Comparison of ENCODE assay signal across 8 cellular contexts in the genomic region with DNA sequence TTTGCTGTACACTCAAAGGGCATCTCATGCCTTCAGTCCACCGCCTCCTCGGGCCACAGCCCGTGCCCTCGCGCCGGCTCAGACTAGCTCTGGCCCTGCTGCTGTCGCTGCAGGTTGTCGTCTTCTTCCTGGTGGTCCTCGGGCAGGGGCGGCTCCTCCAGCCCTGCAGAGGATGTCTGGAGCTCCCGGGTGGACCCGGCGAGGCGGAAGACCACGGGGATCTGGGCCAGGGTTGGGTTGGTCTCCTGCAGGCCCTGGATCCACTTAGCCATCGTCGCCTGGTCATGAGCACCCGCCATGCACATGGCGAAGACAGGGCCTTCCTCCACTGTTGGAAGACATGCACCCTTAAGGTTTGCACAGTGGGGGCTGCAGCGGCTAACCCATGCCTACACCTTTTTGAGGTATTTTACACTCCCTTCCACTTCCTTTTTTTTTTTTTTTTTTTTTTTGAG. TPM values are rescaled to one million over a fixed set of nuclear protein-coding genes. Genes with fewer than 3 reads are reported as not detected.
A peak's percentile ranks its signal among the peaks of the same experiment; 100 is the strongest.
DNase-seq lines count a peak whose midpoint lies in the region; ATAC-seq and TF ChIP-seq lines count a peak whose summit lies in the region.

No MANE protein-coding gene starts in this region.

- H3K27me3 Mint-ChIP-seq in activated CD4-positive, alpha-beta T cell treated with anti-CD3 and anti-CD28 coated beads, Interleukin-2, amount 10 ng/mL, durations not matched to agents 24 days and 14 days = no peaks in the 10 kb centered on the region
- H3K27me3 Mint-ChIP-seq in activated CD4-positive, alpha-beta memory T cell treated with anti-CD3 and anti-CD28 coated beads for 36 hours = no peaks in the 10 kb centered on the region

- H3K9me3 Mint-ChIP-seq in activated CD4-positive, alpha-beta T cell treated with anti-CD3 and anti-CD28 coated beads, Interleukin-2, amount 10 ng/mL, durations not matched to agents 24 days and 14 days = no peaks in the 10 kb centered on the region
- H3K9me3 Mint-ChIP-seq in activated CD4-positive, alpha-beta memory T cell treated with anti-CD3 and anti-CD28 coated beads for 36 hours = no peaks in the 10 kb centered on the region

- 25 to 64% (median 29%) methylated on average over 9 to 20 of the region's 20 CpGs for WGBS in spleen, 5 donors

- H3K4me1 Mint-ChIP-seq in activated CD4-positive, alpha-beta T cell treated with anti-CD3 and anti-CD28 coated beads, Interleukin-2, amount 10 ng/mL, durations not matched to agents 24 days and 14 days = peaks cover 18% of the 10 kb centered on the region
- H3K4me1 Mint-ChIP-seq in activated CD4-positive, alpha-beta memory T cell treated with anti-CD3 and anti-CD28 coated beads for 36 hours (ENCODE audit: low read depth) = peaks cover 14% of the 10 kb centered on the region

- H3K27ac ChIP-seq in right atrium auricular region = peak overlapping the region; percentile 94 to 97
- peak overlapping the region; percentile 90 to 98 (median 96) for H3K27ac ChIP-seq in spleen

- H3K4me3 Mint-ChIP-seq in activated CD4-positive, alpha-beta T cell treated with anti-CD3 and anti-CD28 coated beads, Interleukin-2, amount 10 ng/mL, durations not matched to agents 24 days and 14 days = peak overlapping the region; percentile 92
- peak overlapping the region; percentile 83 for H3K4me3 Mint-ChIP-seq in activated CD4-positive, alpha-beta memory T cell treated with anti-CD3 and anti-CD28 coated beads for 36 hours

- TF ChIP-seq CTCF in right atrium auricular region (IDR thresholded peaks at IDR 0.05) (no peak), spleen (IDR thresholded peaks at IDR 0.05 in 8 of 11, conservative IDR thresholded peaks at IDR 0.05 in 3 of 11) (no peak)

- H3K9me3 ChIP-seq in right atrium auricular region = no peaks in the 10 kb centered on the region
- H3K9me3 ChIP-seq in spleen = no peaks in the 10 kb centered on the region

- H3K4me1 ChIP-seq in right atrium auricular region (peaks cover 0 to 6% of the 10 kb centered on the region in 2 donors), spleen (peaks cover 4 to 23% (median 16%) of the 10 kb centered on the region in 6 donors)

- no peak for TF ChIP-seq POLR2A in spleen (IDR thresholded peaks at IDR 0.05)

- H3K27me3 ChIP-seq in right atrium auricular region (no peaks in the 10 kb centered on the region), spleen (replicated peaks in 1 of 7) (no peaks in the 10 kb centered on the region)

- POLR2A ChIA-PET in activated CD4-positive, alpha-beta memory T cell treated with anti-CD3 and anti-CD28 coated beads for 36 hours (lab: Charles Lee) = interaction anchor here (1.0 kb wide), 1 partner anchor 132 kb away, joined by 3 read pairs; the partner anchor contains the start of gene SWSAP1

- H3K4me3 ChIP-seq in right atrium auricular region (peak overlapping the region; percentile 89 to 92), spleen (peak overlapping the region; percentile 94 to 100 (median 99))

- H3K36me3 Mint-ChIP-seq in activated CD4-positive, alpha-beta T cell treated with anti-CD3 and anti-CD28 coated beads, Interleukin-2, amount 10 ng/mL, durations not matched to agents 24 days and 14 days (ENCODE audit: low read depth) = peaks cover 21% of the 10 kb centered on the region
- peaks cover 5% of the 10 kb centered on the region for H3K36me3 Mint-ChIP-seq in activated CD4-positive, alpha-beta memory T cell treated with anti-CD3 and anti-CD28 coated beads for 36 hours

- peak overlapping the region; percentile 97 for H3K27ac Mint-ChIP-seq in activated CD4-positive, alpha-beta T cell treated with anti-CD3 and anti-CD28 coated beads, Interleukin-2, amount 10 ng/mL, durations not matched to agents 24 days and 14 days
- H3K27ac Mint-ChIP-seq in activated CD4-positive, alpha-beta memory T cell treated with anti-CD3 and anti-CD28 coated beads for 36 hours = peak overlapping the region; percentile 90

- CTCF ChIA-PET in activated CD4-positive, alpha-beta memory T cell treated with anti-CD3 and anti-CD28 coated beads for 36 hours (lab: Charles Lee) = interaction anchor here (0.6 to 1.7 kb wide), 2 partner anchors 30 to 82 kb away, joined by 4 to 7 read pairs; no protein-coding TSS in a partner anchor

- intact Hi-C loops in activated CD4-positive, alpha-beta T cell treated with anti-CD3 and anti-CD28 coated beads, Interleukin-2, amount 10 ng/mL, durations not matched to agents 24 days and 14 days (cut with micrococcal nuclease) = loop anchor here (5.0 kb wide), 1 partner anchor 544 kb away; the partner anchor contains the start of gene SMARCA4
- intact Hi-C loops in activated CD4-positive, alpha-beta memory T cell treated with anti-CD3 and anti-CD28 coated beads for 36 hours (cut with micrococcal nuclease) = no loop called here
- intact Hi-C loops in spleen (cut with DNase I; ENCODE audit: low total_unique reads) = no loop called here

- H3K36me3 ChIP-seq in right atrium auricular region (peaks cover 2% of the 10 kb centered on the region), spleen (peaks cover 0 to 28% (median 1%) of the 10 kb centered on the region in 6 donors)

- ATAC-seq in HG03066 (IDR thresholded peaks at IDR 0.05; ENCODE audit: low read depth, unreplicated experiment) = peak; percentile 24

- no peak for DNase-seq in activated CD4-positive, alpha-beta T cell treated with anti-CD3 and anti-CD28 coated beads, Interleukin-2, amount 10 ng/mL, durations not matched to agents 24 days and 14 days
- DNase-seq in activated CD4-positive, alpha-beta T cell treated with anti-CD3 and anti-CD28 coated beads, Interleukin-2, amount 50 U/mL, for 4 hours = no peak
- DNase-seq in activated CD4-positive, alpha-beta memory T cell treated with anti-CD3 and anti-CD28 coated beads for 36 hours = no peak
- no peak for DNase-seq in right atrium auricular region (ENCODE audit: low spot score)
- DNase-seq in spleen = no peak
- no peak for DNase-seq in NCI-H748 treated with DMSO at 0.1 percent for 48 hours (lab: John Stamatoyannopoulos, UW)
- no peak for DNase-seq in kidney tubule cell (ENCODE audit: low spot score)

RNA-seq across cellular contexts. Expression of gene ZNF653, which starts 0.5 kb away (rescaled TPM):
- 20.6 and 21.6 TPM in 2 replicates for total RNA-seq in activated CD4-positive, alpha-beta T cell treated with anti-CD3 and anti-CD28 coated beads, Interleukin-2, amount 10 ng/mL, durations not matched to agents 24 days and 14 days
- total RNA-seq in activated CD4-positive, alpha-beta memory T cell treated with anti-CD3 and anti-CD28 coated beads for 36 hours = 10 to 100 TPM in 1 of 2 experiments, 1 to 10 TPM in 1; 8.4 to 10.3 TPM
- total RNA-seq in right atrium auricular region = 1 to 10 TPM; 4.6 to 9.9 TPM
- 10 to 100 TPM in 2 of 7 donors, 1 to 10 TPM in 5; 6.9 to 11.8 (median 9.0) TPM for total RNA-seq in spleen
- 10 to 100 TPM in 1 of 3 donors, 1 to 10 TPM in 2; 3.5 to 11.6 (median 8.8) TPM for polyA plus RNA-seq in spleen

RNA-seq across cellular contexts. Expression of gene ECSIT, which starts 22.8 kb away (rescaled TPM):
- total RNA-seq in activated CD4-positive, alpha-beta T cell treated with anti-CD3 and anti-CD28 coated beads, Interleukin-2, amount 10 ng/mL, durations not matched to agents 24 days and 14 days = 39.7 and 41.6 TPM in 2 replicates
- 10 to 100 TPM; 34.9 to 36.6 TPM for total RNA-seq in activated CD4-positive, alpha-beta memory T cell treated with anti-CD3 and anti-CD28 coated beads for 36 hours
- 100 to 1,000 TPM in 1 of 2 donors, 10 to 100 TPM in 1; 83.6 to 126 TPM for total RNA-seq in right atrium auricular region
- 10 to 100 TPM; 30.2 to 37.6 (median 35.4) TPM for total RNA-seq in spleen
- polyA plus RNA-seq in spleen = 10 to 100 TPM; 41.6 to 55.1 (median 52.1) TPM

RNA-seq across cellular contexts. Expression of gene ELAVL3, which starts 25.3 kb away (rescaled TPM):
- 0.71 TPM in 1 of 2 replicates, not detected in the other for total RNA-seq in activated CD4-positive, alpha-beta T cell treated with anti-CD3 and anti-CD28 coated beads, Interleukin-2, amount 10 ng/mL, durations not matched to agents 24 days and 14 days
- total RNA-seq in activated CD4-positive, alpha-beta memory T cell treated with anti-CD3 and anti-CD28 coated beads for 36 hours = not detected
- total RNA-seq in right atrium auricular region (not detected), spleen (not detected)
- polyA plus RNA-seq in spleen = under 1 TPM in 1 of 3 donors, not detected in 2; 0.02 TPM

RNA-seq across cellular contexts. Expression of gene CNN1, which starts 32.5 kb away (rescaled TPM):
- not detected in 2 replicates for total RNA-seq in activated CD4-positive, alpha-beta T cell treated with anti-CD3 and anti-CD28 coated beads, Interleukin-2, amount 10 ng/mL, durations not matched to agents 24 days and 14 days
- total RNA-seq in activated CD4-positive, alpha-beta memory T cell treated with anti-CD3 and anti-CD28 coated beads for 36 hours = not detected
- total RNA-seq in right atrium auricular region = 100 to 1,000 TPM in 1 of 2 donors, 10 to 100 TPM in 1; 93.3 to 592 TPM
- 1 to 10 TPM; 1.5 to 9.7 (median 7.7) TPM for total RNA-seq in spleen
- polyA plus RNA-seq in spleen = 10 to 100 TPM in 2 of 3 donors, 1 to 10 TPM in 1; 5.3 to 13.0 (median 12.6) TPM

RNA-seq across cellular contexts. Expression of gene ELOF1, which starts 52.9 kb away (rescaled TPM):
- total RNA-seq in activated CD4-positive, alpha-beta T cell treated with anti-CD3 and anti-CD28 coated beads, Interleukin-2, amount 10 ng/mL, durations not matched to agents 24 days and 14 days = 71.9 and 74.2 TPM in 2 replicates
- 10 to 100 TPM; 48.5 to 49.1 TPM for total RNA-seq in activated CD4-positive, alpha-beta memory T cell treated with anti-CD3 and anti-CD28 coated beads for 36 hours
- total RNA-seq in right atrium auricular region (10 to 100 TPM; 17.1 to 32.5 TPM), spleen (10 to 100 TPM; 21.8 to 44.6 (median 36.3) TPM)
- 10 to 100 TPM; 63.1 to 77.1 (median 67.8) TPM for polyA plus RNA-seq in spleen
